ENCODE assay signal across 19 cellular contexts in genomic region chr16:67656344-67657016, GRCh38.
"Had no signal": no experiment of that assay in that cellular context is flagged by ENCODE, and none has a peak within 500 bp of the region (broad histone marks: within the 10 kb centered on the region; RNA-seq: fewer than 3 reads in every experiment).

No MANE protein-coding gene starts in this region.

- DNase-seq: activated CD4-positive, alpha-beta memory T cell treated with anti-CD3 and anti-CD28 coated beads, Interleukin-2, amount 10 ng/mL, durations not matched to agents 7 days and 5 days; activated CD4-positive, alpha-beta T cell treated with anti-CD3 and anti-CD28 coated beads, Interleukin-2, amount 10 ng/mL, durations not matched to agents 24 days and 14 days; activated gamma-delta T cell treated with Interleukin-2 at 50 U/mL for 16 hours; effector CD4-positive, alpha-beta T cell; heart left ventricle; left cardiac atrium; mesenchymal stem cell; nephron progenitor cell; nucleus accumbens; small intestine; stimulated activated CD4-positive, alpha-beta T cell treated with anti-CD3 and anti-CD28 coated beads, Interleukin-15, amount 100 ng/mL, for 24 hours; stimulated activated naive CD4-positive, alpha-beta T cell; SW 1271; testis; upper lobe of left lung had no signal

- H3K4me3 Mint-ChIP-seq: activated CD4-positive, alpha-beta memory T cell treated with anti-CD3 and anti-CD28 coated beads, Interleukin-2, amount 10 ng/mL, durations not matched to agents 7 days and 5 days; activated CD4-positive, alpha-beta T cell treated with anti-CD3 and anti-CD28 coated beads, Interleukin-2, amount 10 ng/mL, durations not matched to agents 24 days and 14 days; activated naive CD4-positive, alpha-beta T cell treated with anti-CD3 and anti-CD28 coated beads, Interleukin-2, amount 50 U/mL, for 24 hours; activated T-helper 1 cell treated with anti-CD3 and anti-CD28 coated beads, Interleukin-12 subunit alpha, Interleukin-12 subunit beta, Interleukin-2, Interleukin-4 antibody, amounts not matched to agents 30 ng/mL and 10 ng/mL and 1 ng/mL, durations not matched to agents 14 hours and 24 hours and 36 hours; nephron progenitor cell had no signal

- H3K27ac Mint-ChIP-seq: activated CD4-positive, alpha-beta T cell treated with anti-CD3 and anti-CD28 coated beads, Interleukin-2, amount 10 ng/mL, durations not matched to agents 24 days and 14 days; nephron progenitor cell had no signal

- ATAC-seq: activated CD4-positive, CD25-positive, alpha-beta regulatory T cell treated with anti-CD3 and anti-CD28 coated beads, Interleukin-2, amount 50 U/mL, for 24 hours; heart left ventricle; left cardiac atrium; sciatic nerve had no signal

- H3K27me3 Mint-ChIP-seq: activated CD4-positive, alpha-beta memory T cell treated with anti-CD3 and anti-CD28 coated beads, Interleukin-2, amount 10 ng/mL, durations not matched to agents 7 days and 5 days; activated CD4-positive, alpha-beta T cell treated with anti-CD3 and anti-CD28 coated beads, Interleukin-2, amount 10 ng/mL, durations not matched to agents 24 days and 14 days; activated naive CD4-positive, alpha-beta T cell treated with anti-CD3 and anti-CD28 coated beads, Interleukin-2, amount 50 U/mL, for 24 hours had no signal

- H3K9me3 Mint-ChIP-seq: activated CD4-positive, alpha-beta memory T cell treated with anti-CD3 and anti-CD28 coated beads, Interleukin-2, amount 10 ng/mL, durations not matched to agents 7 days and 5 days; activated CD4-positive, alpha-beta T cell treated with anti-CD3 and anti-CD28 coated beads, Interleukin-2, amount 10 ng/mL, durations not matched to agents 24 days and 14 days; activated naive CD4-positive, alpha-beta T cell treated with anti-CD3 and anti-CD28 coated beads, Interleukin-2, amount 50 U/mL, for 24 hours; activated T-helper 1 cell treated with anti-CD3 and anti-CD28 coated beads, Interleukin-12 subunit alpha, Interleukin-12 subunit beta, Interleukin-2, Interleukin-4 antibody, amounts not matched to agents 30 ng/mL and 10 ng/mL and 1 ng/mL, durations not matched to agents 14 hours and 24 hours and 36 hours; nephron progenitor cell had no signal
